In the genomic region with DNA sequence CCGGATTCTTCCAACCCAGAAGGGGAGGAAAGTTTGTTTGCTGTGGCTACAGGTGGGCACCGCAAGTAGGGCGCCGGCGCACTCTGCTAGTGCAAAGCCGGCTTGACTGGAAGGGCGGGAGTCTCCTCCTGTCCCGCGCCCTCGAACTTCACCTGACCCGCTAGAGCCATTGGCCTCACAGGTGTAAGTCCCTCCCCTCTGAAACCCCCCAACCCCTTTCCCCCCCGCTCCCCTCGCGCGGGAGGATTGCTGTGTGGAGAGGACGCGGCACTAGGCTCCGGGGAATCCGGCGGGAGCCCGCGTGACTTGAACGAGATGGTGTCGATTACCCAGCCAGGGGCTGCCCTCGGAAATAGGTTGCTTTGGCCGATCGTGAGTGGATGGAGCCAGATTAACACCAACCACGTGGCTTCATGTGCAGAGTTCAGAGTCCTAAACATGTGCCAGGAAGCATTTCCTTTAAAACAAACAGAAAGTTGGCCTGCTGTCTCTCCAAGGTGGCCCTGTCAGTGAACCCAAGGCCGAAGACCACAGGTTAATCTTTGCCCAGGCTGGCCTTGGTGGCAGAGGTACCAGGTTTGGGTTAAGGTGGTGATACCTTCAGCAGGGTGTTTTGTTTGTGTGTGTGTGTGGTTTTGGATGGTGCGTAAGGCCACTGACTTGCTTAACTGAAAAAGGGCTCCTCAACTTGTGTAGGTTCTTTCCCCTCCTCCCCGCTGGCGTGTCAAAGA, we compare ENCODE assay signal across 8 cellular contexts. TPM values are rescaled to one million over a fixed set of nuclear protein-coding genes. Genes with fewer than 3 reads are reported as not detected.
DNase-seq lines count a peak whose midpoint lies in the region; ATAC-seq, FAIRE-seq and TF ChIP-seq lines count a peak whose summit lies in the region.

No MANE protein-coding gene starts in this region.

- ATAC-seq in GM21447 (IDR thresholded peaks at IDR 0.05; ENCODE audit: unreplicated experiment) (peak; percentile 20), HG02884 (IDR thresholded peaks at IDR 0.05; ENCODE audit: unreplicated experiment) (no peak)
- peak; percentile 30 for ATAC-seq in activated T-helper 17 cell treated with anti-CD3 and anti-CD28 coated beads, Interleukin-2, amount 50 U/mL, for 72 hours (replicated peaks)

- peaks cover 0 to 3% (median 0%) of the 10 kb centered on the region in 7 donors for H3K9me3 Mint-ChIP-seq in CD14-positive monocyte
- no peaks in the 10 kb centered on the region for H3K9me3 Mint-ChIP-seq in activated T-helper 17 cell treated with anti-CD3 and anti-CD28 coated beads, Interleukin-2, amount 50 U/mL, for 72 hours

- no peak for TF ChIP-seq CTCF in CD14-positive monocyte (IDR thresholded peaks at IDR 0.05)

- intact Hi-C loops in CD14-positive monocyte (cut with micrococcal nuclease) = loop anchor here (1.0 to 10.0 kb wide), 5 partner anchors 61 to 181 kb away; no protein-coding TSS in a partner anchor

- peaks cover 0 to 3% (median 0%) of the 10 kb centered on the region in 3 donors for H3K27me3 Mint-ChIP-seq in CD14-positive monocyte (ENCODE audit: low read depth in 3 of 3)
- no peaks in the 10 kb centered on the region for H3K27me3 Mint-ChIP-seq in activated T-helper 17 cell treated with anti-CD3 and anti-CD28 coated beads, Interleukin-2, amount 50 U/mL, for 72 hours

- DNase-seq in CD14-positive monocyte (ENCODE audit: low spot score) (peak; percentile 51), NCI-H82 treated with DMSO at 0.1 percent for 48 hours (lab: John Stamatoyannopoulos, UW; ENCODE audit: unreplicated experiment) (peak; percentile 6), iPS DF 19.7 (ENCODE audit: low read depth, low spot score) (peak; percentile 76), HTR-8/SVneo (ENCODE audit: insufficient read length, low spot score) (no peak)
- peak; percentile 57 to 65 for DNase-seq in stimulated activated CD4-positive, alpha-beta T cell treated with anti-CD3 and anti-CD28 coated beads, Interleukin-12 subunit alpha, Interleukin-12 subunit beta, amount 100 ng/mL, for 24 hours (ENCODE audit: low read depth in 2 of 2)

- H3K27ac Mint-ChIP-seq in CD14-positive monocyte = peak overlapping the region; percentile 91 to 100 (median 100)
- peak overlapping the region; percentile 99 for H3K27ac Mint-ChIP-seq in activated T-helper 17 cell treated with anti-CD3 and anti-CD28 coated beads, Interleukin-2, amount 50 U/mL, for 72 hours

- H3K4me3 Mint-ChIP-seq in CD14-positive monocyte = peak overlapping the region; percentile 97 to 98
- peak overlapping the region; percentile 83 for H3K4me3 Mint-ChIP-seq in activated T-helper 17 cell treated with anti-CD3 and anti-CD28 coated beads, Interleukin-2, amount 50 U/mL, for 72 hours

- no peaks in the 10 kb centered on the region for H3K36me3 Mint-ChIP-seq in CD14-positive monocyte
- H3K36me3 Mint-ChIP-seq in activated T-helper 17 cell treated with anti-CD3 and anti-CD28 coated beads, Interleukin-2, amount 50 U/mL, for 72 hours (ENCODE audit: low read depth) = peaks cover 34% of the 10 kb centered on the region

- H3K4me1 Mint-ChIP-seq in CD14-positive monocyte = peaks cover 70% of the 10 kb centered on the region
- H3K4me1 Mint-ChIP-seq in activated T-helper 17 cell treated with anti-CD3 and anti-CD28 coated beads, Interleukin-2, amount 50 U/mL, for 72 hours = peaks cover 42% of the 10 kb centered on the region

- no peak for FAIRE-seq in HTR-8/SVneo (lab: Jason Lieb, UNC)

RNA-seq across cellular contexts. Expression of gene IQGAP2, which starts 1.0 kb away (rescaled TPM):
- 10 to 100 TPM; 21.4 to 35.4 TPM for polyA plus RNA-seq in CD14-positive monocyte
- 10 to 100 TPM; 83.2 to 92.1 TPM for total RNA-seq in activated T-helper 17 cell treated with anti-CD3 and anti-CD28 coated beads, Interleukin-2, amount 50 U/mL, for 72 hours
